Comparison of ENCODE assay signal across 16 cellular contexts in genomic region chr1:41314376-41314775, GRCh38. TPM values are rescaled to one million over a fixed set of nuclear protein-coding genes. Genes with fewer than 3 reads are reported as not detected.
A peak's percentile ranks its signal among the peaks of the same experiment; 100 is the strongest.
DNase-seq lines count a peak whose midpoint lies in the region; ATAC-seq, FAIRE-seq and TF ChIP-seq lines count a peak whose summit lies in the region.
"Had no signal": no experiment of that assay in that cellular context is flagged by ENCODE, and none has a peak within 500 bp of the region (broad histone marks: within the 10 kb centered on the region; RNA-seq: fewer than 3 reads in every experiment).

No MANE protein-coding gene starts in this region.

- CTCF ChIA-PET in SK-N-SH (lab: Yijun Ruan, JAX): interaction anchor here (1.0 to 3.1 kb wide), 7 partner anchors 27 to 202 kb away, joined by 3 to 12 read pairs (median 4); no protein-coding TSS in a partner anchor

- H3K27me3 ChIP-seq in SK-N-SH (ENCODE audit: insufficient read depth): no peaks in the 10 kb centered on the region
- no peaks in the 10 kb centered on the region for H3K27me3 ChIP-seq in bronchial epithelial cell (ENCODE audit: control insufficient read depth, insufficient read depth, low read length)
- H3K27me3 ChIP-seq: BLaER1 had no signal

- no peaks in the 10 kb centered on the region for H4K20me1 ChIP-seq in SK-N-SH (ENCODE audit: insufficient read depth)
- H4K20me1 ChIP-seq: BLaER1 had no signal

- POLR2A ChIA-PET in SK-N-SH (lab: Yijun Ruan, JAX): no interaction called here

- no peak overlapping the region for H3K4me3 ChIP-seq in SK-N-SH (ENCODE audit: low read depth in 2 of 2, low read length in 1 of 2)
- no peak overlapping the region for H3K4me3 ChIP-seq in bronchial epithelial cell (ENCODE audit: low read depth, low read length)
- H3K4me3 ChIP-seq: BLaER1, K562 had no signal

- TF ChIP-seq CTCF in SK-N-SH (IDR thresholded peaks at IDR 0.05): no peak
- no peak for TF ChIP-seq CTCF in bronchial epithelial cell (IDR thresholded peaks at IDR 0.05; ENCODE audit: insufficient read depth, low read length, severe bottlenecking)

- WGBS in SK-N-SH (ENCODE audit: low lambda C conversion rate): 80% methylated on average over 3 of the region's 3 CpGs

- TF ChIP-seq RAD21 in SK-N-SH (IDR thresholded peaks at IDR 0.05; ENCODE audit: low read length): no peak

- H3K9me2 ChIP-seq in SK-N-SH: no peaks in the 10 kb centered on the region

- no peak for TF ChIP-seq EP300 in SK-N-SH (IDR thresholded peaks at IDR 0.05; ENCODE audit: borderline replicate concordance in 1 of 2, low read depth in 1 of 2, low read length in 1 of 2)

- no peak overlapping the region for H3K4me2 ChIP-seq in SK-N-SH
- H3K4me2 ChIP-seq: BLaER1 had no signal

- no peaks in the 10 kb centered on the region for H3K79me2 ChIP-seq in SK-N-SH (ENCODE audit: insufficient read depth)

- no peaks in the 10 kb centered on the region for H3K9me3 ChIP-seq in SK-N-SH
- H3K9me3 ChIP-seq: BLaER1 had no signal

- no peak overlapping the region for H3K9ac ChIP-seq in SK-N-SH
- H3K9ac ChIP-seq: BLaER1 had no signal

- ATAC-seq in SK-N-SH treated with all-trans-retinoic acid at 6 μM for 48 hours (peak; percentile 35; the same call in 2 of the 3 replicates), HG02678 (IDR thresholded peaks at IDR 0.05; ENCODE audit: unreplicated experiment) (no peak), HG02763 (IDR thresholded peaks at IDR 0.05; ENCODE audit: unreplicated experiment) (no peak)

- H3K27ac ChIP-seq in SK-N-SH (ENCODE audit: low read depth in 2 of 2, low read length in 1 of 2): no peak overlapping the region
- H3K27ac ChIP-seq: BLaER1 had no signal

- H3K36me3 ChIP-seq in SK-N-SH (replicated peaks in 1 of 2; ENCODE audit: control insufficient read depth in 1 of 2, insufficient read depth in 2 of 2, low read length in 1 of 2): no peaks in the 10 kb centered on the region
- H3K36me3 ChIP-seq in bronchial epithelial cell (ENCODE audit: control insufficient read depth, insufficient read depth, low read length): no peaks in the 10 kb centered on the region
- H3K36me3 ChIP-seq: BLaER1 had no signal

- no peaks in the 10 kb centered on the region for H3F3A ChIP-seq in SK-N-SH (replicated peaks; ENCODE audit: insufficient read depth)

- peaks cover 0 to 3% of the 10 kb centered on the region in 2 experiments; a peak in 1 of 4 replicates for H3K4me1 ChIP-seq in SK-N-SH (ENCODE audit: control insufficient read depth in 1 of 2, insufficient read depth in 2 of 2, low read depth in 1 of 2, low read length in 1 of 2)

- no peak overlapping the region; the same call in 1 of the 2 replicates for H2AFZ ChIP-seq in SK-N-SH (ENCODE audit: low read depth)

- DNase-seq in SK-N-SH (no peak), bronchial epithelial cell (ENCODE audit: low read depth) (peak; percentile 21), iris pigment epithelial cell (ENCODE audit: low read depth) (peak; percentile 15), NCI-H526 treated with DMSO at 0.1 percent for 48 hours (lab: John Stamatoyannopoulos, UW) (no peak), occipital lobe (lab: John Stamatoyannopoulos, UW) (no peak)
- DNase-seq: 8988T, NCI-H1417 treated with DMSO at 0.1 percent for 48 hours, NCI-H1930, NCI-H446 treated with DMSO at 0.1 percent for 48 hours, SHP77 treated with DMSO at 0.1 percent for 48 hours had no signal

- no peak for FAIRE-seq in bronchial epithelial cell (lab: Jason Lieb, UNC)
- FAIRE-seq: K562 had no signal

TF ChIP-seq in SK-N-SH treated with all-trans-retinoic acid at 6 μM for 48 hours, 23 proteins besides CTCF, POLR2A, EP300 and RAD21:
- no peak for TF ChIP-seq OSR1 (CRISPR knock-in tag; IDR thresholded peaks at IDR 0.05)
- TF ChIP-seq ARNTL (CRISPR knock-in tag; IDR thresholded peaks at IDR 0.05; ENCODE audit: borderline replicate concordance, low read depth): no peak
- no peak for TF ChIP-seq SNAI2 (CRISPR knock-in tag; IDR thresholded peaks at IDR 0.05)

TF ChIP-seq in SK-N-SH, 30 proteins besides CTCF, POLR2A, EP300 and RAD21:
- TF ChIP-seq USF1 (IDR thresholded peaks at IDR 0.05; ENCODE audit: borderline replicate concordance, low read depth): no peak
- no peak for TF ChIP-seq REST (IDR thresholded peaks at IDR 0.05; ENCODE audit: low read depth, low read length)
- TF ChIP-seq TEAD4 (IDR thresholded peaks at IDR 0.05; ENCODE audit: borderline replicate concordance, insufficient read depth): no peak
- TF ChIP-seq IRF3 (IDR thresholded peaks at IDR 0.05; ENCODE audit: low read depth, low read length): no peak
- TF ChIP-seq RCOR1 (IDR thresholded peaks at IDR 0.05; ENCODE audit: low read length): no peak
- TF ChIP-seq MAX (IDR thresholded peaks at IDR 0.05; ENCODE audit: low read depth): no peak
- TF ChIP-seq TAF1 (IDR thresholded peaks at IDR 0.05; ENCODE audit: borderline replicate concordance, low read depth, low read length): no peak
- no peak for TF ChIP-seq POLR2AphosphoS5 (IDR thresholded peaks at IDR 0.05; ENCODE audit: low read depth, low read length)
- no peak for TF ChIP-seq ELF1 (IDR thresholded peaks at IDR 0.05)
- TF ChIP-seq YY1 (IDR thresholded peaks at IDR 0.05; ENCODE audit: low read depth): no peak
- no peak for TF ChIP-seq GATA2 (CRISPR knock-in tag; IDR thresholded peaks at IDR 0.05)
- TF ChIP-seq USF2 (IDR thresholded peaks at IDR 0.05; ENCODE audit: borderline replicate concordance, low read depth, low read length): no peak
- no peak for TF ChIP-seq SMC3 (IDR thresholded peaks at IDR 0.05; ENCODE audit: low read depth, low read length)
- no peak for TF ChIP-seq MEF2A (IDR thresholded peaks at IDR 0.05; ENCODE audit: borderline replicate concordance, low read depth)

RNA-seq across cellular contexts. Expression of gene FOXO6, which starts 46.9 kb away (rescaled TPM):
- polyA plus RNA-seq in SK-N-SH (2012; rRNA removed): 0.11 and 0.35 TPM in 2 replicates
- 0.24 and 0.33 TPM in 2 replicates for polyA plus RNA-seq in SK-N-SH (2012; cell fraction: cytosol; rRNA removed)
- polyA plus RNA-seq in SK-N-SH (2012; cell fraction: nucleus; rRNA removed): 0.50 and 0.55 TPM in 2 replicates
- 0.26 TPM in 1 of 2 replicates, not detected in the other for total RNA-seq in bronchial epithelial cell
- total RNA-seq in occipital lobe: 5.9 TPM
- total RNA-seq: RPMI7951 had no signal

Comparison
In these comparisons a context has a peak if more than half of its experiments do, and no peak if none do; other contexts are left out.
1. DNase-seq: peak in bronchial epithelial cell (single experiment) and iris pigment epithelial cell (single experiment); none in SK-N-SH (single experiment), NCI-H526 treated with DMSO at 0.1 percent for 48 hours (single experiment) and occipital lobe (single experiment).